Comparison of ENCODE assay signal across 33 cellular contexts in genomic region chr12:3452348-3452747, GRCh38. TPM values are rescaled to one million over a fixed set of nuclear protein-coding genes. Genes with fewer than 3 reads are reported as not detected.
"Had no signal": no experiment of that assay in that cellular context is flagged by ENCODE, and none has a peak within 500 bp of the region (broad histone marks: within the 10 kb centered on the region; RNA-seq: fewer than 3 reads in every experiment).

No MANE protein-coding gene starts in this region.

- FAIRE-seq: frontal cortex, kidney, pancreas had no signal

- H3K36me3 ChIP-seq: neutrophil, pancreas, suprapubic skin, transverse colon, upper lobe of right lung, vagina had no signal

- H3K9me3 Mint-ChIP-seq: effector memory CD8-positive, alpha-beta T cell; immature natural killer cell; memory B cell; nephron; stimulated activated naive CD8-positive, alpha-beta T cell treated with anti-CD3 and anti-CD28 coated beads, Interleukin-15, amount 100 ng/mL, for 72 hours had no signal

- H3K4me3 ChIP-seq: lung, mucosa of descending colon, pancreas, smooth muscle cell, suprapubic skin, transverse colon, upper lobe of right lung, vagina had no signal

- H3K4me3 Mint-ChIP-seq: effector memory CD8-positive, alpha-beta T cell; immature natural killer cell; memory B cell; mesothelial cell of epicardium; naive B cell; nephron; stimulated activated naive CD8-positive, alpha-beta T cell treated with anti-CD3 and anti-CD28 coated beads, Interleukin-15, amount 100 ng/mL, for 72 hours had no signal

- H3K27ac ChIP-seq: neutrophil, pancreas, suprapubic skin, transverse colon, upper lobe of right lung, vagina had no signal

- DNase-seq: cortex of kidney; effector memory CD8-positive, alpha-beta T cell; hypothalamus; immature natural killer cell; kidney; mucosa of descending colon; naive B cell; pancreas; stimulated activated CD4-positive, alpha-beta T cell treated with anti-CD3 and anti-CD28 coated beads, Interleukin-12 subunit alpha, Interleukin-12 subunit beta, amount 100 ng/mL, for 4 hours; stimulated activated CD4-positive, alpha-beta T cell treated with anti-CD3 and anti-CD28 coated beads, Interleukin-1b, Interleukin-23, amount 100 ng/mL, for 48 hours; stimulated activated CD4-positive, alpha-beta T cell treated with anti-CD3 and anti-CD28 coated beads, Interleukin-4, amount 100 ng/mL, for 1 hour; stimulated activated CD8-positive, alpha-beta memory T cell treated with anti-CD3 and anti-CD28 coated beads, Interleukin-4, amount 100 ng/mL, for 48 hours; stimulated activated naive CD4-positive, alpha-beta T cell; stimulated activated naive CD8-positive, alpha-beta T cell treated with anti-CD3 and anti-CD28 coated beads, Interleukin-15, amount 100 ng/mL, for 72 hours; transverse colon; upper lobe of right lung had no signal

- H3K27ac Mint-ChIP-seq: effector memory CD8-positive, alpha-beta T cell; immature natural killer cell; memory B cell; mesothelial cell of epicardium; naive B cell; nephron; stimulated activated naive CD8-positive, alpha-beta T cell treated with anti-CD3 and anti-CD28 coated beads, Interleukin-15, amount 100 ng/mL, for 72 hours had no signal

- H3K4me2 ChIP-seq: smooth muscle cell had no signal

- ATAC-seq: effector memory CD8-positive, alpha-beta T cell; left lobe of liver; mucosa of descending colon; pancreas; sciatic nerve; stimulated activated naive CD8-positive, alpha-beta T cell treated with anti-CD3 and anti-CD28 coated beads, Interleukin-15, amount 100 ng/mL, for 72 hours had no signal

- H3K4me1 Mint-ChIP-seq: immature natural killer cell, memory B cell, mesothelial cell of epicardium, naive B cell, nephron had no signal

- H3K36me3 Mint-ChIP-seq: immature natural killer cell, memory B cell, mesothelial cell of epicardium, naive B cell had no signal

- H3K4me1 ChIP-seq: pancreas, transverse colon, upper lobe of right lung had no signal

- H3K27me3 ChIP-seq: pancreas, vagina had no signal

- H3K9me3 ChIP-seq: mucosa of descending colon, neutrophil, pancreas, suprapubic skin, transverse colon, upper lobe of right lung, vagina had no signal

RNA-seq across cellular contexts. Expression of gene PRMT8, which starts 38.7 kb away (rescaled TPM):
- total RNA-seq: dermis microvascular lymphatic vessel endothelial cell, fibroblast of villous mesenchyme, kidney, left lobe of liver, liver, mesothelial cell of epicardium, omental fat pad, posterior vena cava, sciatic nerve, smooth muscle cell, suprapubic skin, transverse colon, upper lobe of right lung, vagina had no signal
- polyA plus RNA-seq: esophagus, immature natural killer cell, liver, smooth muscle cell had no signal
